In the genomic region with DNA sequence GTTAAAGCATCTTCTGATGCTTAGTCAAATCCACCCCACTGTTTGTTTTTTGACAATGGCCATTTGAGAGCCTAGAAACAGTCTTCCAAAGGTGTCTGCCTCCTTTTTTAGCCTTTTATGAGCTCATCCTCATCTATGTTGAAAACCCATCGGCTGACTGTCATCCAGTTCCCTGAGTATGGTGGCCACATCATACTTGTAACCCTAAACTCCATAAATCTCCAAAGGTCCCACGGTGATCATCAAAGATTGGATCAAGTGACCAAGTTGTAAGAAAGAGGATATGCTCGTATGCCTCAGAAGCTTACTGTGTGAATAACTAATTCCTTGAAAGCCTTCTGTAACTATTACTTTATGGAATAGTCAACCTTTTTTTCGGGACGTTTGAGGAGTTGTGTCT, we compare ENCODE assay signal across 15 cellular contexts.
DNase-seq lines count a peak whose midpoint lies in the region; ATAC-seq and TF ChIP-seq lines count a peak whose summit lies in the region.
"Had no signal": no experiment of that assay in that cellular context is flagged by ENCODE, and none has a peak within 500 bp of the region (broad histone marks: within the 10 kb centered on the region; RNA-seq: fewer than 3 reads in every experiment).

No MANE protein-coding gene starts in this region.

- H3K4me3 ChIP-seq in cardiac muscle cell (no peak overlapping the region), sigmoid colon (no peak overlapping the region)
- H3K4me3 ChIP-seq: ovary had no signal

- no peak for ATAC-seq in activated CD8-positive, alpha-beta T cell treated with anti-CD3 and anti-CD28 coated beads, Interleukin-2, amount 10 ng/mL, durations not matched to agents 7 days and 5 days
- no peak for ATAC-seq in memory B cell (ENCODE audit: low read depth)
- ATAC-seq in stimulated activated naive CD8-positive, alpha-beta T cell treated with anti-CD3 and anti-CD28 coated beads, Interleukin-15, amount 100 ng/mL, for 72 hours = no peak
- ATAC-seq in GM21447 (IDR thresholded peaks at IDR 0.05; ENCODE audit: unreplicated experiment) = no peak
- ATAC-seq: WTC11 had no signal

- H3K4me3 Mint-ChIP-seq in activated CD8-positive, alpha-beta T cell treated with anti-CD3 and anti-CD28 coated beads, Interleukin-2, amount 10 ng/mL, durations not matched to agents 7 days and 5 days = no peak overlapping the region
- H3K4me3 Mint-ChIP-seq in memory B cell = no peak overlapping the region
- H3K4me3 Mint-ChIP-seq in stimulated activated naive CD8-positive, alpha-beta T cell treated with anti-CD3 and anti-CD28 coated beads, Interleukin-15, amount 100 ng/mL, for 72 hours = peak overlapping the region; percentile 33 to 59
- H3K4me3 Mint-ChIP-seq: WTC11 had no signal

- CTCF ChIA-PET in activated CD8-positive, alpha-beta T cell treated with anti-CD3 and anti-CD28 coated beads, Interleukin-2, amount 10 ng/mL, durations not matched to agents 7 days and 5 days (lab: Charles Lee) = interaction anchor here (0.6 to 3.8 kb wide), 15 partner anchors 9 to 342 kb away, joined by 3 to 30 read pairs (median 5); a partner anchor contains a TSS

- no peak for DNase-seq in cardiac muscle cell (ENCODE audit: low read depth in 1 of 2, low spot score in 1 of 2)
- DNase-seq in cardiac septum (ENCODE audit: low spot score) = no peak
- no peak for DNase-seq in activated CD8-positive, alpha-beta T cell treated with anti-CD3 and anti-CD28 coated beads, Interleukin-2, amount 10 ng/mL, durations not matched to agents 7 days and 5 days
- no peak for DNase-seq in memory B cell (ENCODE audit: low spot score in 2 of 2)
- no peak for DNase-seq in stimulated activated naive CD8-positive, alpha-beta T cell treated with anti-CD3 and anti-CD28 coated beads, Interleukin-15, amount 100 ng/mL, for 72 hours
- no peak for DNase-seq in sigmoid colon
- no peak for DNase-seq in NCI-H524 (lab: John Stamatoyannopoulos, UW)
- DNase-seq: aorta, cortex of kidney, DMS153, head of caudate nucleus, NCI-H1092, ovary had no signal

- H3K27me3 ChIP-seq in cardiac muscle cell (no peaks in the 10 kb centered on the region), sigmoid colon (no peaks in the 10 kb centered on the region)
- H3K27me3 ChIP-seq: ovary had no signal

- H3K36me3 ChIP-seq in cardiac muscle cell (peaks cover 3% of the 10 kb centered on the region), sigmoid colon (peaks cover 0 to 19% (median 2%) of the 10 kb centered on the region in 4 donors)
- H3K36me3 ChIP-seq: ovary had no signal

- H3K4me1 ChIP-seq in cardiac muscle cell (ENCODE audit: low read depth) (peaks cover 28% of the 10 kb centered on the region), sigmoid colon (no peaks in the 10 kb centered on the region)

- WGBS in sigmoid colon, 2 donors = 77 to 87% methylated on average over 5 of the region's 5 CpGs

- peaks cover 53% of the 10 kb centered on the region for H3K4me1 Mint-ChIP-seq in activated CD8-positive, alpha-beta T cell treated with anti-CD3 and anti-CD28 coated beads, Interleukin-2, amount 10 ng/mL, durations not matched to agents 7 days and 5 days (ENCODE audit: low read depth)
- H3K4me1 Mint-ChIP-seq in memory B cell = peaks cover 27% of the 10 kb centered on the region
- peaks cover 61% of the 10 kb centered on the region for H3K4me1 Mint-ChIP-seq in stimulated activated naive CD8-positive, alpha-beta T cell treated with anti-CD3 and anti-CD28 coated beads, Interleukin-15, amount 100 ng/mL, for 72 hours

- POLR2A ChIA-PET in activated CD8-positive, alpha-beta T cell treated with anti-CD3 and anti-CD28 coated beads, Interleukin-2, amount 10 ng/mL, durations not matched to agents 7 days and 5 days (lab: Charles Lee) = interaction anchor here (2.1 to 2.4 kb wide), 3 partner anchors 10 to 103 kb away, joined by 6 to 14 read pairs (median 8); a partner anchor contains a TSS

- no peaks in the 10 kb centered on the region for H3K9me3 Mint-ChIP-seq in activated CD8-positive, alpha-beta T cell treated with anti-CD3 and anti-CD28 coated beads, Interleukin-2, amount 10 ng/mL, durations not matched to agents 7 days and 5 days (ENCODE audit: insufficient read depth)
- H3K9me3 Mint-ChIP-seq in memory B cell = no peaks in the 10 kb centered on the region
- no peaks in the 10 kb centered on the region for H3K9me3 Mint-ChIP-seq in stimulated activated naive CD8-positive, alpha-beta T cell treated with anti-CD3 and anti-CD28 coated beads, Interleukin-15, amount 100 ng/mL, for 72 hours

- peak overlapping the region; percentile 53 for H3K27ac ChIP-seq in cardiac muscle cell
- H3K27ac ChIP-seq in sigmoid colon = no peak overlapping the region
- H3K27ac ChIP-seq: ovary had no signal

- H3K36me3 Mint-ChIP-seq in activated CD8-positive, alpha-beta T cell treated with anti-CD3 and anti-CD28 coated beads, Interleukin-2, amount 10 ng/mL, durations not matched to agents 7 days and 5 days (ENCODE audit: low read depth) = peaks cover 37% of the 10 kb centered on the region
- H3K36me3 Mint-ChIP-seq in memory B cell = peaks cover 12% of the 10 kb centered on the region

- intact Hi-C loops in cardiac septum (cut with DNase I) = no loop called here
- intact Hi-C loops in sigmoid colon (cut with DNase I) = no loop called here

- no peak for TF ChIP-seq POLR2A in sigmoid colon (IDR thresholded peaks at IDR 0.05)

- no peak for TF ChIP-seq EP300 in sigmoid colon (IDR thresholded peaks at IDR 0.05)

- TF ChIP-seq CTCF in cardiac muscle cell (IDR thresholded peaks at IDR 0.05; ENCODE audit: low read depth, low read length) = no peak
- TF ChIP-seq CTCF in sigmoid colon (IDR thresholded peaks at IDR 0.05) = no peak

- H3K9me3 ChIP-seq in cardiac muscle cell (ENCODE audit: low read depth) (no peaks in the 10 kb centered on the region), sigmoid colon (no peaks in the 10 kb centered on the region)
- H3K9me3 ChIP-seq: ovary had no signal

- no peaks in the 10 kb centered on the region for H3K27me3 Mint-ChIP-seq in activated CD8-positive, alpha-beta T cell treated with anti-CD3 and anti-CD28 coated beads, Interleukin-2, amount 10 ng/mL, durations not matched to agents 7 days and 5 days (ENCODE audit: low read depth)
- no peaks in the 10 kb centered on the region for H3K27me3 Mint-ChIP-seq in memory B cell
- H3K27me3 Mint-ChIP-seq in stimulated activated naive CD8-positive, alpha-beta T cell treated with anti-CD3 and anti-CD28 coated beads, Interleukin-15, amount 100 ng/mL, for 72 hours = no peaks in the 10 kb centered on the region

- H3K27ac Mint-ChIP-seq in activated CD8-positive, alpha-beta T cell treated with anti-CD3 and anti-CD28 coated beads, Interleukin-2, amount 10 ng/mL, durations not matched to agents 7 days and 5 days = peak overlapping the region; percentile 76
- peak overlapping the region; percentile 72 for H3K27ac Mint-ChIP-seq in memory B cell
- H3K27ac Mint-ChIP-seq in stimulated activated naive CD8-positive, alpha-beta T cell treated with anti-CD3 and anti-CD28 coated beads, Interleukin-15, amount 100 ng/mL, for 72 hours = peak overlapping the region in 1 of 2 donors; percentile 55
- H3K27ac Mint-ChIP-seq: WTC11 had no signal

Comparison
In these comparisons a context has a peak if more than half of its experiments do, and no peak if none do; other contexts are left out.
1. H3K4me3 Mint-ChIP-seq: peak in stimulated activated naive CD8-positive, alpha-beta T cell treated with anti-CD3 and anti-CD28 coated beads, Interleukin-15, amount 100 ng/mL, for 72 hours (2 of 2); none in activated CD8-positive, alpha-beta T cell treated with anti-CD3 and anti-CD28 coated beads, Interleukin-2, amount 10 ng/mL, durations not matched to agents 7 days and 5 days (single experiment) and memory B cell (single experiment).